Comparison of ENCODE assay signal across 8 cellular contexts in the genomic region with DNA sequence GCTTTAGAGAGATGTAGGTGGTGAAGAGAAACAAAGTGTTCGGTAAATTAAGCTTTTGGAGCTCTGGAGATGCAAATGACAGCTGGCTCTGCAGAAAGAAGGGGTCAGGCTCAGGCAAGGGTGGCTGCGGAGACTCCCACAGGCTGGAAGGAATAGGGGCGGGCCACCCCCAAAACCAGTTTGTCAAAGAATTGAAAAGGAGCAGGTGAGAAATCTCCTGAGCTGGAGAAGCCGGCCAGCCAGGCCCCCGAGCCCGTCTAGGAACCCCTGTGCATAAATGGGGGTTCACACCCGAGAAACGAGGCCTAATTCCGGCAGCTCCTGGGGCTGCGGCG. TPM values are rescaled to one million over a fixed set of nuclear protein-coding genes. Genes with fewer than 3 reads are reported as not detected.
DNase-seq lines count a peak whose midpoint lies in the region; ATAC-seq and TF ChIP-seq lines count a peak whose summit lies in the region.

No MANE protein-coding gene starts in this region.

- H3K4me3 ChIP-seq in HL-60 (replicated peaks; ENCODE audit: insufficient read depth, low read length) (peak overlapping the region; percentile 88), iPS-15b (ENCODE audit: low read depth, low read length) (peak overlapping the region; percentile 78), skeletal muscle tissue (ENCODE audit: low read length in 3 of 3) (peak overlapping the region; percentile 91 to 94 (median 94))

- H3K36me3 ChIP-seq in iPS-15b (ENCODE audit: control insufficient read depth, insufficient read depth, low read length) (no peaks in the 10 kb centered on the region), skeletal muscle tissue (ENCODE audit: control insufficient read depth in 3 of 3, insufficient read depth in 3 of 3, low read length in 3 of 3) (no peaks in the 10 kb centered on the region)

- intact Hi-C loops in CD14-positive monocyte (cut with micrococcal nuclease): loop anchor here in 1 of 2 donors (2.0 to 10.0 kb wide), 3 partner anchors 13 to 987 kb away; a partner anchor contains a TSS

- H3K9me3 ChIP-seq in iPS-15b (ENCODE audit: control insufficient read depth, insufficient read depth, low read length): no peaks in the 10 kb centered on the region
- no peaks in the 10 kb centered on the region for H3K9me3 ChIP-seq in skeletal muscle tissue (ENCODE audit: control insufficient read depth in 3 of 3, low read length in 3 of 3)

- DNase-seq in CD14-positive monocyte (ENCODE audit: low spot score) (no peak), HL-60 (ENCODE audit: low read depth in 1 of 2, low spot score in 1 of 2) (peak in 1 of 2 experiments; percentile 14), SW 1271 (lab: John Stamatoyannopoulos, UW) (no peak)
- no peak for DNase-seq in activated naive CD8-positive, alpha-beta T cell treated with anti-CD3 and anti-CD28 coated beads, Interleukin-2, amount 50 U/mL, for 24 hours
- no peak for DNase-seq in stimulated activated naive CD4-positive, alpha-beta T cell treated with Interleukin-2 at 50 U/mL for 16 hours (lab: John Stamatoyannopoulos, UW)

- ATAC-seq in GM19452 (IDR thresholded peaks at IDR 0.05; ENCODE audit: unreplicated experiment): peak; percentile 6
- ATAC-seq in activated naive CD8-positive, alpha-beta T cell treated with anti-CD3 and anti-CD28 coated beads, Interleukin-2, amount 50 U/mL, for 24 hours: peak; percentile 4

- H3K27me3 ChIP-seq in HL-60 (ENCODE audit: insufficient read depth, poor library complexity, severe bottlenecking): no peaks in the 10 kb centered on the region
- no peaks in the 10 kb centered on the region for H3K27me3 ChIP-seq in iPS-15b (ENCODE audit: control insufficient read depth, insufficient read depth, low read length)
- no peaks in the 10 kb centered on the region for H3K27me3 ChIP-seq in skeletal muscle tissue (ENCODE audit: control insufficient read depth in 3 of 3, insufficient read depth in 3 of 3, low read length in 3 of 3)

- H3K27me3 Mint-ChIP-seq in CD14-positive monocyte (ENCODE audit: low read depth in 3 of 3): no peaks in the 10 kb centered on the region
- H3K27me3 Mint-ChIP-seq in activated naive CD8-positive, alpha-beta T cell treated with anti-CD3 and anti-CD28 coated beads, Interleukin-2, amount 50 U/mL, for 24 hours: peaks cover 2% of the 10 kb centered on the region

- H3K4me1 Mint-ChIP-seq in CD14-positive monocyte: peaks cover 38% of the 10 kb centered on the region
- peaks cover 44% of the 10 kb centered on the region for H3K4me1 Mint-ChIP-seq in activated naive CD8-positive, alpha-beta T cell treated with anti-CD3 and anti-CD28 coated beads, Interleukin-2, amount 50 U/mL, for 24 hours

- TF ChIP-seq CTCF in CD14-positive monocyte (IDR thresholded peaks at IDR 0.05) (no peak), HL-60 (IDR thresholded peaks at IDR 0.05; ENCODE audit: insufficient read depth, low read length) (no peak)

- peak overlapping the region; percentile 97 to 100 (median 100) for H3K27ac Mint-ChIP-seq in CD14-positive monocyte
- peak overlapping the region; percentile 98 for H3K27ac Mint-ChIP-seq in activated naive CD8-positive, alpha-beta T cell treated with anti-CD3 and anti-CD28 coated beads, Interleukin-2, amount 50 U/mL, for 24 hours

- H3K4me1 ChIP-seq in iPS-15b (ENCODE audit: control insufficient read depth, insufficient read depth, low read length): peaks cover 4% of the 10 kb centered on the region
- peaks cover 8 to 19% (median 11%) of the 10 kb centered on the region in 3 donors for H3K4me1 ChIP-seq in skeletal muscle tissue (ENCODE audit: control insufficient read depth in 3 of 3, insufficient read depth in 3 of 3, low read length in 3 of 3)

- H3K9ac ChIP-seq in iPS-15b (ENCODE audit: low read depth, low read length): peak overlapping the region; percentile 94
- H3K9ac ChIP-seq in skeletal muscle tissue (ENCODE audit: low read depth in 1 of 3, low read length in 3 of 3): peak overlapping the region; percentile 98 to 100 (median 99)

- H3K4me3 Mint-ChIP-seq in CD14-positive monocyte: peak overlapping the region; percentile 99
- peak overlapping the region; percentile 98 for H3K4me3 Mint-ChIP-seq in activated naive CD8-positive, alpha-beta T cell treated with anti-CD3 and anti-CD28 coated beads, Interleukin-2, amount 50 U/mL, for 24 hours

- H3K36me3 Mint-ChIP-seq in CD14-positive monocyte: peaks cover 19 to 24% of the 10 kb centered on the region in 2 donors
- peaks cover 34% of the 10 kb centered on the region for H3K36me3 Mint-ChIP-seq in activated naive CD8-positive, alpha-beta T cell treated with anti-CD3 and anti-CD28 coated beads, Interleukin-2, amount 50 U/mL, for 24 hours (ENCODE audit: low read depth)

- H3K9me3 Mint-ChIP-seq in CD14-positive monocyte: peaks cover 0 to 6% (median 5%) of the 10 kb centered on the region in 7 donors
- no peaks in the 10 kb centered on the region for H3K9me3 Mint-ChIP-seq in activated naive CD8-positive, alpha-beta T cell treated with anti-CD3 and anti-CD28 coated beads, Interleukin-2, amount 50 U/mL, for 24 hours

- H3K27ac ChIP-seq in HL-60 (replicated peaks) (peak overlapping the region; percentile 92), skeletal muscle tissue (ENCODE audit: low read depth, low read length) (peak overlapping the region; percentile 99)

RNA-seq across cellular contexts. Expression of a gene that starts 0.5 kb away (rescaled TPM):
- 10 to 100 TPM; 77.8 to 80.4 TPM for polyA plus RNA-seq in CD14-positive monocyte
- 23.5 TPM for total RNA-seq in skeletal muscle tissue

RNA-seq across cellular contexts. Expression of a gene that starts 13.3 kb away (rescaled TPM):
- polyA plus RNA-seq in CD14-positive monocyte: 10 to 100 TPM in 1 of 2 donors, 1 to 10 TPM in 1; 9.5 to 23.6 TPM
- total RNA-seq in skeletal muscle tissue: 67.3 TPM
